Comparison of ENCODE assay signal across 1 cellular context in the genomic region with DNA sequence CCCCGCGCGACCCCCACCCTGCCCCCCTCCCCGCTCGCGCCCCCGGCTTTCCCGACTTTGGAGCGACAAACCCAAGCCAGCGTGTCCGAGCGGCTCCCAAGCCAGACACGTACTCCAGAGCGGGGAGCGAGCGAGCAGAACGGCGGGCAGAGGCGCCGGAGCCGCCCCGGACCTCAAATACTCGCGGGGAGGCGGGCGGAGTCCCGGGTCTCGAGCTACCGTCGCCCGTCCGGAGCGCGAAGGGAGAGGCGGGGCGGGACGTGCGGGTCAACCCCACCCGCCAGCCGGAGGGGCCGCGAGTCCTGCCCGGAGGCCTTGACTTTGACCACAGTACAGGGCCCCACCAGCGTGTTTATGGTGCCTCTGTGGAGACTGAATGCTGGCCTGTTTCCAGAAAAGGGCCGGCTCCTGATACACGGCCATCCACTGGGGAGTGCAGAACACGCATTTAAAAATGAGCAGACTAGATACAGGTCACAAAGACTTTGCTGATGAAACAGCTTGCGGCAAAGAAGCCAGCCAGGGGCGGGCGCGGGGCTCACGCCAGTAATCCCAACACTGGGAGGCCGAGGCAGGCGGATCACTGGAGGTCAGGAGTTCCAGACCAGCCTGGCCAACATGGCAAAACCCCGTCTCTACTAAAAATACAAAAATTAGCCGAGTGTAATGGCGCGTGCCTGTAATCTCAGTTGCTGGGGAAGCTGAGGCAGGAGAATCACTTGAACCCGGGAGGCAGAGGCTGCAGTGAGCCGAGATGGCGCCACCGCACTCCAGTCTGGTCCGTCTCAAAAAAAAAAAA.
TF ChIP-seq lines count a peak whose summit lies in the region.

A gene (minus strand): TSS at position 148 of the 799 bp plus-strand sequence. CDS start 12,235 bp downstream, outside the sequence.

TF ChIP-seq in HepG2, 621 proteins besides CTCF, POLR2A, EP300 and RAD21 (continued from another document and continues in another):
- TF ChIP-seq KLF16 (CRISPR knock-in tag; IDR thresholded peaks at IDR 0.05) (peak in 1 of 2 experiments; percentile 80; a peak in 2 of 4 replicates), ZNF17 (CRISPR knock-in tag; IDR thresholded peaks at IDR 0.05) (no peak), HMG20B (CRISPR knock-in tag; conservative IDR thresholded peaks at IDR 0.05) (no peak), NRL (CRISPR knock-in tag; IDR thresholded peaks at IDR 0.05; ENCODE audit: borderline replicate concordance) (peak; percentile 81; the same call in 1 of the 2 replicates), SMYD3 (CRISPR knock-in tag; IDR thresholded peaks at IDR 0.05) (no peak), HNRNPK (IDR thresholded peaks at IDR 0.05; ENCODE audit: low read depth, low read length, poor library complexity, severe bottlenecking) (no peak), CCAR2 (optimal IDR thresholded peaks at IDR 0.05; ENCODE audit: low read depth, low read length) (no peak), KDM5A (IDR thresholded peaks at IDR 0.05; ENCODE audit: borderline replicate concordance, low read length) (no peak), MTA1 (CRISPR knock-in tag; IDR thresholded peaks at IDR 0.05; ENCODE audit: borderline replicate concordance) (peak; percentile 96; the same call in 1 of the 2 replicates), SP4 (CRISPR knock-in tag; IDR thresholded peaks at IDR 0.05) (no peak), ZNF850 (CRISPR knock-in tag; conservative IDR thresholded peaks at IDR 0.05) (no peak), ZNF496 (CRISPR knock-in tag; IDR thresholded peaks at IDR 0.05; ENCODE audit: insufficient replicate concordance) (no peak), CCDC6 (CRISPR knock-in tag; IDR thresholded peaks at IDR 0.05) (peak; percentile 63; the same call in 1 of the 2 replicates), ZNF768 (CRISPR knock-in tag; IDR thresholded peaks at IDR 0.05) (no peak), PHF8 (CRISPR knock-in tag; IDR thresholded peaks at IDR 0.05) (peak; percentile 82), HOXA7 (CRISPR knock-in tag; IDR thresholded peaks at IDR 0.05) (no peak), EHMT2 (IDR thresholded peaks at IDR 0.05; ENCODE audit: borderline replicate concordance, low read depth, low read length) (no peak), PAWR (CRISPR knock-in tag; IDR thresholded peaks at IDR 0.05; ENCODE audit: borderline replicate concordance) (no peak), NKX3-1 (CRISPR knock-in tag; IDR thresholded peaks at IDR 0.05) (no peak), THAP11 (CRISPR knock-in tag; IDR thresholded peaks at IDR 0.05) (no peak), ATF7 (IDR thresholded peaks at IDR 0.05) (no peak), ATF7 (CRISPR knock-in tag; IDR thresholded peaks at IDR 0.05) (no peak), POGZ (CRISPR knock-in tag; IDR thresholded peaks at IDR 0.05) (peak; percentile 64; the same call in 1 of the 2 replicates), GPN1 (CRISPR knock-in tag; IDR thresholded peaks at IDR 0.05; ENCODE audit: borderline replicate concordance) (no peak), ZNF460 (CRISPR knock-in tag; IDR thresholded peaks at IDR 0.05; ENCODE audit: borderline replicate concordance) (peak; percentile 76; the same call in 1 of the 2 replicates), ZNF224 (CRISPR knock-in tag; IDR thresholded peaks at IDR 0.05) (no peak; the same call in 1 of the 2 replicates), MED8 (CRISPR knock-in tag; IDR thresholded peaks at IDR 0.05; ENCODE audit: insufficient replicate concordance) (no peak), SKI (IDR thresholded peaks at IDR 0.05; ENCODE audit: partially characterized antibody) (peak; percentile 81), GTF3A (CRISPR knock-in tag; conservative IDR thresholded peaks at IDR 0.05) (peak; percentile 24; the same call in 1 of the 2 replicates), NR2C2 (CRISPR knock-in tag; IDR thresholded peaks at IDR 0.05; ENCODE audit: borderline replicate concordance) (peak; percentile 67), ZSCAN20 (CRISPR knock-in tag; IDR thresholded peaks at IDR 0.05; ENCODE audit: borderline replicate concordance) (no peak), ZNF883 (CRISPR knock-in tag; IDR thresholded peaks at IDR 0.05; ENCODE audit: not compliant biosample characterization) (no peak), ZNF678 (CRISPR knock-in tag; IDR thresholded peaks at IDR 0.05) (no peak), HCFC1 (IDR thresholded peaks at IDR 0.05; ENCODE audit: low read depth, low read length) (0 out of 2 replicates have a peak, but pooled peaks have one; percentile 5), NCOA2 (CRISPR knock-in tag; IDR thresholded peaks at IDR 0.05) (0 out of 2 replicates have a peak, but pooled peaks have one; percentile 31), BRCA1 (CRISPR knock-in tag; IDR thresholded peaks at IDR 0.05) (no peak), ZSCAN31 (CRISPR knock-in tag; IDR thresholded peaks at IDR 0.05; ENCODE audit: low read depth) (no peak), FOXM1 (CRISPR knock-in tag; IDR thresholded peaks at IDR 0.05) (no peak), ZFYVE20 (CRISPR knock-in tag; IDR thresholded peaks at IDR 0.05; ENCODE audit: borderline replicate concordance, low read depth) (no peak), AHR (CRISPR knock-in tag; IDR thresholded peaks at IDR 0.05) (no peak), ETV6 (CRISPR knock-in tag; conservative IDR thresholded peaks at IDR 0.05) (peak; percentile 69; the same call in 1 of the 2 replicates), ZFY (CRISPR knock-in tag; IDR thresholded peaks at IDR 0.05) (peak; percentile 72), MIXL1 (CRISPR knock-in tag; IDR thresholded peaks at IDR 0.05) (peak; percentile 36; the same call in 1 of the 2 replicates)
- TF ChIP-seq, protein P1, sequence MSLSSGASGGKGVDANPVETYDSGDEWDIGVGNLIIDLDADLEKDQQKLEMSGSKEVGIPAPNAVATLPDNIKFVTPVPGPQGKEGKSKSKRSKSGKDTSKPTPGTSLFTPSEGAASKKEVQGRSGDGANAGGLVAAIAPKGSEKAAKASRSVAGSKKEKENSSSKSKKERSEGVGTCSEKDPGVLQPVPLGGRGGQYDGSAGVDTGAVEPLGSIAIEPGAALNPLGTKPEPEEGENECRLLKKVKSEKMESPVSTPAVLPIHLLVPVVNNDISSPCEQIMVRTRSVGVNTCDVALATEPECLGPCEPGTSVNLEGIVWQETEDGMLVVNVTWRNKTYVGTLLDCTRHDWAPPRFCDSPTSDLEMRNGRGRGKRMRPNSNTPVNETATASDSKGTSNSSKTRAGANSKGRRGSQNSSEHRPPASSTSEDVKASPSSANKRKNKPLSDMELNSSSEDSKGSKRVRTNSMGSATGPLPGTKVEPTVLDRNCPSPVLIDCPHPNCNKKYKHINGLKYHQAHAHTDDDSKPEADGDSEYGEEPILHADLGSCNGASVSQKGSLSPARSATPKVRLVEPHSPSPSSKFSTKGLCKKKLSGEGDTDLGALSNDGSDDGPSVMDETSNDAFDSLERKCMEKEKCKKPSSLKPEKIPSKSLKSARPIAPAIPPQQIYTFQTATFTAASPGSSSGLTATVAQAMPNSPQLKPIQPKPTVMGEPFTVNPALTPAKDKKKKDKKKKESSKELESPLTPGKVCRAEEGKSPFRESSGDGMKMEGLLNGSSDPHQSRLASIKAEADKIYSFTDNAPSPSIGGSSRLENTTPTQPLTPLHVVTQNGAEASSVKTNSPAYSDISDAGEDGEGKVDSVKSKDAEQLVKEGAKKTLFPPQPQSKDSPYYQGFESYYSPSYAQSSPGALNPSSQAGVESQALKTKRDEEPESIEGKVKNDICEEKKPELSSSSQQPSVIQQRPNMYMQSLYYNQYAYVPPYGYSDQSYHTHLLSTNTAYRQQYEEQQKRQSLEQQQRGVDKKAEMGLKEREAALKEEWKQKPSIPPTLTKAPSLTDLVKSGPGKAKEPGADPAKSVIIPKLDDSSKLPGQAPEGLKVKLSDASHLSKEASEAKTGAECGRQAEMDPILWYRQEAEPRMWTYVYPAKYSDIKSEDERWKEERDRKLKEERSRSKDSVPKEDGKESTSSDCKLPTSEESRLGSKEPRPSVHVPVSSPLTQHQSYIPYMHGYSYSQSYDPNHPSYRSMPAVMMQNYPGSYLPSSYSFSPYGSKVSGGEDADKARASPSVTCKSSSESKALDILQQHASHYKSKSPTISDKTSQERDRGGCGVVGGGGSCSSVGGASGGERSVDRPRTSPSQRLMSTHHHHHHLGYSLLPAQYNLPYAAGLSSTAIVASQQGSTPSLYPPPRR (CRISPR knock-in tag; IDR thresholded peaks at IDR 0.05; ENCODE audit: borderline replicate concordance) = peak; percentile 71; the same call in 1 of the 2 replicates
- TF ChIP-seq, protein P2, sequence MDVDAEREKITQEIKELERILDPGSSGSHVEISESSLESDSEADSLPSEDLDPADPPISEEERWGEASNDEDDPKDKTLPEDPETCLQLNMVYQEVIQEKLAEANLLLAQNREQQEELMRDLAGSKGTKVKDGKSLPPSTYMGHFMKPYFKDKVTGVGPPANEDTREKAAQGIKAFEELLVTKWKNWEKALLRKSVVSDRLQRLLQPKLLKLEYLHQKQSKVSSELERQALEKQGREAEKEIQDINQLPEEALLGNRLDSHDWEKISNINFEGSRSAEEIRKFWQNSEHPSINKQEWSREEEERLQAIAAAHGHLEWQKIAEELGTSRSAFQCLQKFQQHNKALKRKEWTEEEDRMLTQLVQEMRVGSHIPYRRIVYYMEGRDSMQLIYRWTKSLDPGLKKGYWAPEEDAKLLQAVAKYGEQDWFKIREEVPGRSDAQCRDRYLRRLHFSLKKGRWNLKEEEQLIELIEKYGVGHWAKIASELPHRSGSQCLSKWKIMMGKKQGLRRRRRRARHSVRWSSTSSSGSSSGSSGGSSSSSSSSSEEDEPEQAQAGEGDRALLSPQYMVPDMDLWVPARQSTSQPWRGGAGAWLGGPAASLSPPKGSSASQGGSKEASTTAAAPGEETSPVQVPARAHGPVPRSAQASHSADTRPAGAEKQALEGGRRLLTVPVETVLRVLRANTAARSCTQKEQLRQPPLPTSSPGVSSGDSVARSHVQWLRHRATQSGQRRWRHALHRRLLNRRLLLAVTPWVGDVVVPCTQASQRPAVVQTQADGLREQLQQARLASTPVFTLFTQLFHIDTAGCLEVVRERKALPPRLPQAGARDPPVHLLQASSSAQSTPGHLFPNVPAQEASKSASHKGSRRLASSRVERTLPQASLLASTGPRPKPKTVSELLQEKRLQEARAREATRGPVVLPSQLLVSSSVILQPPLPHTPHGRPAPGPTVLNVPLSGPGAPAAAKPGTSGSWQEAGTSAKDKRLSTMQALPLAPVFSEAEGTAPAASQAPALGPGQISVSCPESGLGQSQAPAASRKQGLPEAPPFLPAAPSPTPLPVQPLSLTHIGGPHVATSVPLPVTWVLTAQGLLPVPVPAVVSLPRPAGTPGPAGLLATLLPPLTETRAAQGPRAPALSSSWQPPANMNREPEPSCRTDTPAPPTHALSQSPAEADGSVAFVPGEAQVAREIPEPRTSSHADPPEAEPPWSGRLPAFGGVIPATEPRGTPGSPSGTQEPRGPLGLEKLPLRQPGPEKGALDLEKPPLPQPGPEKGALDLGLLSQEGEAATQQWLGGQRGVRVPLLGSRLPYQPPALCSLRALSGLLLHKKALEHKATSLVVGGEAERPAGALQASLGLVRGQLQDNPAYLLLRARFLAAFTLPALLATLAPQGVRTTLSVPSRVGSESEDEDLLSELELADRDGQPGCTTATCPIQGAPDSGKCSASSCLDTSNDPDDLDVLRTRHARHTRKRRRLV (CRISPR knock-in tag; IDR thresholded peaks at IDR 0.05) = no peak
- TF ChIP-seq, protein P3, sequence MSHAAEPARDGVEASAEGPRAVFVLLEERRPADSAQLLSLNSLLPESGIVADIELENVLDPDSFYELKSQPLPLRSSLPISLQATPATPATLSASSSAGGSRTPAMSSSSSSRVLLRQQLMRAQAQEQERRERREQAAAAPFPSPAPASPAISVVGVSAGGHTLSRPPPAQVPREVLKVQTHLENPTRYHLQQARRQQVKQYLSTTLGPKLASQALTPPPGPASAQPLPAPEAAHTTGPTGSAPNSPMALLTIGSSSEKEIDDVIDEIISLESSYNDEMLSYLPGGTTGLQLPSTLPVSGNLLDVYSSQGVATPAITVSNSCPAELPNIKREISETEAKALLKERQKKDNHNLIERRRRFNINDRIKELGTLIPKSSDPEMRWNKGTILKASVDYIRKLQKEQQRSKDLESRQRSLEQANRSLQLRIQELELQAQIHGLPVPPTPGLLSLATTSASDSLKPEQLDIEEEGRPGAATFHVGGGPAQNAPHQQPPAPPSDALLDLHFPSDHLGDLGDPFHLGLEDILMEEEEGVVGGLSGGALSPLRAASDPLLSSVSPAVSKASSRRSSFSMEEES (CRISPR knock-in tag; IDR thresholded peaks at IDR 0.05) = 0 out of 2 replicates have a peak, but pooled peaks have one; percentile 46
- TF ChIP-seq, protein P4, sequence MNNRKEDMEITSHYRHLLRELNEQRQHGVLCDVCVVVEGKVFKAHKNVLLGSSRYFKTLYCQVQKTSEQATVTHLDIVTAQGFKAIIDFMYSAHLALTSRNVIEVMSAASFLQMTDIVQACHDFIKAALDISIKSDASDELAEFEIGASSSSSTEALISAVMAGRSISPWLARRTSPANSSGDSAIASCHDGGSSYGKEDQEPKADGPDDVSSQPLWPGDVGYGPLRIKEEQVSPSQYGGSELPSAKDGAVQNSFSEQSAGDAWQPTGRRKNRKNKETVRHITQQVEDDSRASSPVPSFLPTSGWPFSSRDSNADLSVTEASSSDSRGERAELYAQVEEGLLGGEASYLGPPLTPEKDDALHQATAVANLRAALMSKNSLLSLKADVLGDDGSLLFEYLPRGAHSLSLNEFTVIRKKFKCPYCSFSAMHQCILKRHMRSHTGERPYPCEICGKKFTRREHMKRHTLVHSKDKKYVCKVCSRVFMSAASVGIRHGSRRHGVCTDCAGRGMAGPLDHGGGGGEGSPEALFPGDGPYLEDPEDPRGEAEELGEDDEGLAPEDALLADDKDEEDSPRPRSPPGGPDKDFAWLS (CRISPR knock-in tag; IDR thresholded peaks at IDR 0.05; ENCODE audit: borderline replicate concordance) = no peak
- TF ChIP-seq, protein P5, sequence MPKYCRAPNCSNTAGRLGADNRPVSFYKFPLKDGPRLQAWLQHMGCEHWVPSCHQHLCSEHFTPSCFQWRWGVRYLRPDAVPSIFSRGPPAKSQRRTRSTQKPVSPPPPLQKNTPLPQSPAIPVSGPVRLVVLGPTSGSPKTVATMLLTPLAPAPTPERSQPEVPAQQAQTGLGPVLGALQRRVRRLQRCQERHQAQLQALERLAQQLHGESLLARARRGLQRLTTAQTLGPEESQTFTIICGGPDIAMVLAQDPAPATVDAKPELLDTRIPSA (CRISPR knock-in tag; IDR thresholded peaks at IDR 0.05; ENCODE audit: borderline replicate concordance) = 0 out of 2 replicates have a peak, but pooled peaks have one; percentile 59
- TF ChIP-seq, protein P6, sequence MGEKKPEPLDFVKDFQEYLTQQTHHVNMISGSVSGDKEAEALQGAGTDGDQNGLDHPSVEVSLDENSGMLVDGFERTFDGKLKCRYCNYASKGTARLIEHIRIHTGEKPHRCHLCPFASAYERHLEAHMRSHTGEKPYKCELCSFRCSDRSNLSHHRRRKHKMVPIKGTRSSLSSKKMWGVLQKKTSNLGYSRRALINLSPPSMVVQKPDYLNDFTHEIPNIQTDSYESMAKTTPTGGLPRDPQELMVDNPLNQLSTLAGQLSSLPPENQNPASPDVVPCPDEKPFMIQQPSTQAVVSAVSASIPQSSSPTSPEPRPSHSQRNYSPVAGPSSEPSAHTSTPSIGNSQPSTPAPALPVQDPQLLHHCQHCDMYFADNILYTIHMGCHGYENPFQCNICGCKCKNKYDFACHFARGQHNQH (CRISPR knock-in tag; IDR thresholded peaks at IDR 0.05) = peak; percentile 70
